In the genomic region with DNA sequence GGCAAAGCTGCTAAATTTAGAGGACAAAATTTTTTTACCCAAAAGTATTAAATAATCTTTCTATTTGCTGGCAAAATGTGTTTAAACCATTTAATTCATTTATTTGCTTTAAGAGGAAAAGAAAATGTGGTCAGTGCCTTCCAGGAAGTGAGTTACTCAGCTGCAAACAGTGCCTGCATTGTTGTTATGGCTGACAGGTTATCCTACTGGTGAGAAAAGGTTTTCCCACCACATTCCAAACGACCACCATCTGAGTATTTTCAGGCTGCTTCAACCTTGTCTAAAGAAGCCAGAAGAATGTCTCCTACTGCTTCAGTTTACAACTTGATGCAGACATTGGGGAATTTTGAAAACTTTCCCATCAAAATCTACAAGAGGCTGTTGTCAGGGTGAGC, we compare ENCODE assay signal across 16 cellular contexts.
DNase-seq lines count a peak whose midpoint lies in the region; ATAC-seq and TF ChIP-seq lines count a peak whose summit lies in the region.
"Had no signal": no experiment of that assay in that cellular context is flagged by ENCODE, and none has a peak within 500 bp of the region (broad histone marks: within the 10 kb centered on the region; RNA-seq: fewer than 3 reads in every experiment).

No MANE protein-coding gene starts in this region.

- H3K27ac Mint-ChIP-seq in H9: no peak overlapping the region
- H3K27ac Mint-ChIP-seq: CD8-positive, alpha-beta T cell; memory B cell had no signal

- no peaks in the 10 kb centered on the region for H3K27me3 ChIP-seq in H9 (ENCODE audit: insufficient read depth, low read length)
- H3K27me3 ChIP-seq: neutrophil, spleen, stomach had no signal

- no peak overlapping the region for H4K8ac ChIP-seq in H9 (replicated peaks; ENCODE audit: insufficient read length, low read depth, low read length)

- H2AK5ac ChIP-seq in H9 (ENCODE audit: insufficient read length, low read length): no peak overlapping the region

- H3K79me1 ChIP-seq in H9 (ENCODE audit: insufficient read depth, low read depth, low read length, poor library complexity, severe bottlenecking): no peaks in the 10 kb centered on the region

- H3K4ac ChIP-seq in H9 (ENCODE audit: low read depth, low read length): no peak overlapping the region

- H3K14ac ChIP-seq in H9 (ENCODE audit: insufficient read depth, low read length): no peak overlapping the region

- H3K56ac ChIP-seq in H9 (ENCODE audit: insufficient read length, low read depth, low read length): no peak overlapping the region

- no peaks in the 10 kb centered on the region for H4K20me1 ChIP-seq in H9 (ENCODE audit: control insufficient read depth, insufficient read depth, insufficient read length)

- TF ChIP-seq CTCF in H9 (conservative IDR thresholded peaks at IDR 0.05): peak; percentile 36; the same call in 2 of the 3 replicates
- no peak for TF ChIP-seq CTCF in fibroblast of pulmonary artery (IDR thresholded peaks at IDR 0.05; ENCODE audit: low read length, missing control alignments)

- no peak overlapping the region for H3K23ac ChIP-seq in H9 (ENCODE audit: insufficient read length, low read depth, low read length)

- no peak overlapping the region for H3K4me3 ChIP-seq in fibroblast of pulmonary artery (replicated peaks; ENCODE audit: low read depth, low read length)
- H3K4me3 ChIP-seq: spleen, stomach had no signal

- H3K18ac ChIP-seq in H9 (ENCODE audit: insufficient read length, low read depth, low read length): no peak overlapping the region

- no peaks in the 10 kb centered on the region for H3K9me3 Mint-ChIP-seq in H9
- H3K9me3 Mint-ChIP-seq: CD8-positive, alpha-beta T cell; memory B cell had no signal

- in situ Hi-C loops in SK-MEL-5 (cut with HindIII; ENCODE audit: low pct_unique_long_range_greater_than_20kb, low sequenced_read_pairs): no loop called here

- no peak overlapping the region for H3K4me2 ChIP-seq in H9 (ENCODE audit: insufficient read depth, insufficient read length, low read length)

- ATAC-seq in HG03108 (IDR thresholded peaks at IDR 0.05; ENCODE audit: unreplicated experiment) (no peak), HG02759 (IDR thresholded peaks at IDR 0.05; ENCODE audit: unreplicated experiment) (no peak)
- ATAC-seq: CD8-positive, alpha-beta T cell had no signal

- H3K9ac ChIP-seq in H9 (ENCODE audit: extremely low read depth, insufficient read length, low read length): no peak overlapping the region

- H4K91ac ChIP-seq in H9 (ENCODE audit: insufficient read length, low read depth, low read length): no peak overlapping the region

- H2BK5ac ChIP-seq in H9 (ENCODE audit: insufficient read length, low read length): no peak overlapping the region

- no peak overlapping the region for H3K4me3 Mint-ChIP-seq in H9
- H3K4me3 Mint-ChIP-seq: CD8-positive, alpha-beta T cell; memory B cell had no signal

- H2BK120ac ChIP-seq in H9 (ENCODE audit: low read depth, low read length, poor library complexity, severe bottlenecking): no peak overlapping the region

- DNase-seq in H9 (peak; percentile 28), SK-MEL-5 (ENCODE audit: low read depth, low spot score) (peak; percentile 30), fibroblast of pulmonary artery (ENCODE audit: low read depth) (peak; percentile 1), pulmonary artery endothelial cell (ENCODE audit: low read depth, low spot score) (peak; percentile 11), GM03348 (ENCODE audit: low spot score) (no peak)
- DNase-seq: CD8-positive, alpha-beta T cell; HCEC 1CT; hippocampal formation; NCI-H1092; NK-92 treated with Interleukin-12 subunit alpha and Interleukin-12 subunit beta, amount 100 ng/mL, for 24 hours; spleen; stomach had no signal

- H4K5ac ChIP-seq in H9 (ENCODE audit: insufficient read length, low read depth, low read length): no peak overlapping the region

- H3T11ph ChIP-seq in H9 (ENCODE audit: low read length): no peak overlapping the region

- H3K27ac ChIP-seq in H9 (ENCODE audit: insufficient read length, low read depth, low read length): no peak overlapping the region
- H3K27ac ChIP-seq: neutrophil, spleen, stomach had no signal

- H3K36me3 Mint-ChIP-seq in H9 (ENCODE audit: insufficient read depth in 1 of 3, low read depth in 3 of 3): no peaks in the 10 kb centered on the region
- H3K36me3 Mint-ChIP-seq: CD8-positive, alpha-beta T cell; memory B cell had no signal

- H2AFZ ChIP-seq in H9 (ENCODE audit: low read length): no peak overlapping the region

- no peaks in the 10 kb centered on the region for H3K9me3 ChIP-seq in H9 (ENCODE audit: control insufficient read depth, low read depth, low read length)
- H3K9me3 ChIP-seq: neutrophil, spleen, stomach had no signal

- H3K23me2 ChIP-seq in H9 (ENCODE audit: insufficient read length, low read depth, low read length, poor library complexity, severe bottlenecking): no peaks in the 10 kb centered on the region

- H3K79me2 ChIP-seq in H9 (ENCODE audit: insufficient read depth, low read length): no peaks in the 10 kb centered on the region

- no peak overlapping the region for H2BK20ac ChIP-seq in H9 (ENCODE audit: low read depth, low read length, poor library complexity, severe bottlenecking)

- no CpG with 5 or more reads among the region's 1 CpG for WGBS in H9 (ENCODE audit: extremely low coverage, insufficient read length, low lambda C conversion rate)

- H3K27me3 Mint-ChIP-seq in H9 (ENCODE audit: low read depth): no peaks in the 10 kb centered on the region

- peaks cover 2 to 4% of the 10 kb centered on the region in 2 experiments for H3K4me1 Mint-ChIP-seq in H9
- H3K4me1 Mint-ChIP-seq: memory B cell had no signal

- H2BK12ac ChIP-seq in H9 (ENCODE audit: insufficient read length, low read depth, low read length): no peak overlapping the region

- no peak overlapping the region for H2BK15ac ChIP-seq in H9 (ENCODE audit: low read depth, low read length)

- no peaks in the 10 kb centered on the region; the same call in 1 of the 2 replicates for H3K4me1 ChIP-seq in H9 (ENCODE audit: insufficient read depth, low read length)
- H3K4me1 ChIP-seq: spleen, stomach had no signal
